In genomic region chr1:169024800-169025253, GRCh38 we compare ENCODE assay signal across 12 cellular contexts.
DNase-seq lines count a peak whose midpoint lies in the region; ATAC-seq and TF ChIP-seq lines count a peak whose summit lies in the region.
"Had no signal": no experiment of that assay in that cellular context is flagged by ENCODE, and none has a peak within 500 bp of the region (broad histone marks: within the 10 kb centered on the region; RNA-seq: fewer than 3 reads in every experiment).

No MANE protein-coding gene starts in this region.

- H3K9me3 Mint-ChIP-seq in endothelial cell (ENCODE audit: unreplicated experiment), result no peaks in the 10 kb centered on the region
- H3K9me3 Mint-ChIP-seq: activated naive CD4-positive, alpha-beta T cell treated with anti-CD3 and anti-CD28 coated beads, Interleukin-2, amount 50 U/mL, for 24 hours; nephron progenitor cell had no signal

- H3K4me1 ChIP-seq in upper lobe of left lung, result no peaks in the 10 kb centered on the region

- no peaks in the 10 kb centered on the region for H3K9me3 ChIP-seq in upper lobe of left lung

- no peak overlapping the region for H3K27ac Mint-ChIP-seq in endothelial cell (ENCODE audit: unreplicated experiment)
- H3K27ac Mint-ChIP-seq: activated naive CD4-positive, alpha-beta T cell treated with anti-CD3 and anti-CD28 coated beads, Interleukin-2, amount 50 U/mL, for 24 hours; nephron progenitor cell had no signal

- H3K4me1 Mint-ChIP-seq in endothelial cell (ENCODE audit: unreplicated experiment), result no peaks in the 10 kb centered on the region
- H3K4me1 Mint-ChIP-seq: activated naive CD4-positive, alpha-beta T cell treated with anti-CD3 and anti-CD28 coated beads, Interleukin-2, amount 50 U/mL, for 24 hours had no signal

- TF ChIP-seq EP300 in upper lobe of left lung (IDR thresholded peaks at IDR 0.05), result no peak

- DNase-seq in kidney tubule cell (ENCODE audit: low spot score) (peak; percentile 97), upper lobe of left lung (no peak), endothelial cell (ENCODE audit: low spot score) (no peak), coronary artery (ENCODE audit: low spot score) (no peak), NCI-H1694 (lab: John Stamatoyannopoulos, UW) (no peak)
- DNase-seq: activated CD4-positive, CD25-positive, alpha-beta regulatory T cell; H7; nephron progenitor cell had no signal

- H3K36me3 ChIP-seq in upper lobe of left lung, result no peaks in the 10 kb centered on the region

- H3K27me3 ChIP-seq in upper lobe of left lung, result no peaks in the 10 kb centered on the region

- TF ChIP-seq CTCF in upper lobe of left lung (IDR thresholded peaks at IDR 0.05) (no peak), endothelial cell (IDR thresholded peaks at IDR 0.05; ENCODE audit: unreplicated experiment) (no peak), coronary artery (IDR thresholded peaks at IDR 0.05) (no peak)

- TF ChIP-seq POLR2A in upper lobe of left lung (IDR thresholded peaks at IDR 0.05), result no peak

- no peak overlapping the region for H3K27ac ChIP-seq in upper lobe of left lung
- H3K27ac ChIP-seq in coronary artery, result no peak overlapping the region

- WGBS in upper lobe of left lung, 2 donors, result 79 to 100% methylated on average over 1 of the region's 1 CpG

- H3K36me3 Mint-ChIP-seq in endothelial cell (ENCODE audit: low read depth, unreplicated experiment), result no peaks in the 10 kb centered on the region

- no peak overlapping the region for H3K4me3 Mint-ChIP-seq in endothelial cell (ENCODE audit: unreplicated experiment)
- H3K4me3 Mint-ChIP-seq: activated naive CD4-positive, alpha-beta T cell treated with anti-CD3 and anti-CD28 coated beads, Interleukin-2, amount 50 U/mL, for 24 hours; nephron progenitor cell had no signal

- ATAC-seq in GM18861 (IDR thresholded peaks at IDR 0.05; ENCODE audit: unreplicated experiment) (peak; percentile 82), GM21619 (IDR thresholded peaks at IDR 0.05; ENCODE audit: unreplicated experiment) (peak; percentile 90), HG03175 (IDR thresholded peaks at IDR 0.05; ENCODE audit: unreplicated experiment) (peak; percentile 92), upper lobe of left lung (ENCODE audit: low FRiP score in 2 of 2) (no peak)

- H3K4me3 ChIP-seq in upper lobe of left lung (no peak overlapping the region), coronary artery (no peak overlapping the region)

- no peaks in the 10 kb centered on the region for H3K27me3 Mint-ChIP-seq in endothelial cell (ENCODE audit: unreplicated experiment)
- H3K27me3 Mint-ChIP-seq: activated naive CD4-positive, alpha-beta T cell treated with anti-CD3 and anti-CD28 coated beads, Interleukin-2, amount 50 U/mL, for 24 hours had no signal

Comparison
In these comparisons a context has a peak if more than half of its experiments do, and no peak if none do; other contexts are left out.
1. ATAC-seq: peak in GM18861 (single experiment), GM21619 (single experiment) and HG03175 (single experiment); none in upper lobe of left lung (0 of 2).